In the genomic region with DNA sequence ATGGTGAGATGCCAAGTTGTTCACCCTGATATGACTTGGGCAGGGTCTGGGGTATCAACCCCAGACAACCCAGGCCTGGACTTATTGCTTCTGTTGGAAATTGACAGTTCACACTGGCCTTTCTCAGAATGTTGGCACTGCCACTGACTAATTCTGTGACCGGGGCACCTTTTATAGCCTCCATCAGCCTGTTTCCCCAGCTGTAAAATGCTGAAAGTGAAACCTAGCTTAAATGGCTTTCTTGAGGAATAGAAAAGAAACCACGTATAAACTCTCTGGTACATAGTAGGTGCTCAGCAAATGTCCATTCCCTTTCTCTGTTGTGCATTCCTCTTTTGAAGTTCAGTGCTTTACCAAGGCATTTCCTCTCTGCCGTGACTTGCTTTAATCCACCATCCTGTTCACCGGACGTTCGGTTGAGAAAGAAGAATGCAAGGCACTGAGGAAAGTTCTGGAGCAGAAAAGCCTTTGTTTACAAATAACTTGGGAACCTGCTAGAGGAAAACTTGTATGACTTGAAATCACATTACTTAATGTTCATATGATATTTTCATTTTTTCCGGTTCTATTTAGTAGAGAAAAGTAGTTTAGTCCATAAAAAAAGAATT, we compare ENCODE assay signal across 7 cellular contexts. TPM values are rescaled to one million over a fixed set of nuclear protein-coding genes. Genes with fewer than 3 reads are reported as not detected.
A peak's percentile ranks its signal among the peaks of the same experiment; 100 is the strongest.
DNase-seq lines count a peak whose midpoint lies in the region; ATAC-seq, FAIRE-seq and TF ChIP-seq lines count a peak whose summit lies in the region.
"Not testable (repeated sequence)": the region's sequence is repeated elsewhere in the genome, so short reads cannot be mapped to it uniquely, and the experiment has no call there.

No MANE protein-coding gene starts in this region.

- not testable (repeated sequence) for H3K9me3 ChIP-seq in kidney (ENCODE audit: control insufficient read depth in 1 of 2, low read length in 2 of 2)

- peak overlapping the region; percentile 38 to 53 for H3K27ac ChIP-seq in kidney (ENCODE audit: low read depth in 2 of 2, low read length in 2 of 2)

- not testable (repeated sequence) for H3K4me1 ChIP-seq in kidney (ENCODE audit: control insufficient read depth in 1 of 2, insufficient read depth in 1 of 2, low read depth in 1 of 2, low read length in 2 of 2)

- peak overlapping the region; percentile 51 to 54 for H3K4me3 ChIP-seq in kidney (ENCODE audit: low read length in 2 of 2)

- not testable (repeated sequence) for H3K36me3 ChIP-seq in kidney (ENCODE audit: control insufficient read depth in 1 of 2, insufficient read depth in 2 of 2, low read length in 2 of 2)

- not testable (repeated sequence) for TF ChIP-seq CTCF in kidney (IDR thresholded peaks at IDR 0.05; ENCODE audit: borderline replicate concordance, extremely low read depth, insufficient read depth)

- ATAC-seq in GM18868 (IDR thresholded peaks at IDR 0.05; ENCODE audit: unreplicated experiment): peak; percentile 76
- peak; percentile 58 for ATAC-seq in GM21528 (IDR thresholded peaks at IDR 0.05; ENCODE audit: low FRiP score, unreplicated experiment)
- peak; percentile 72 for ATAC-seq in HG02763 (IDR thresholded peaks at IDR 0.05; ENCODE audit: unreplicated experiment)
- ATAC-seq in HG03571 (IDR thresholded peaks at IDR 0.05; ENCODE audit: unreplicated experiment): peak; percentile 53

- not testable (repeated sequence) for TF ChIP-seq POLR2A in GM12891 (IDR thresholded peaks at IDR 0.05; ENCODE audit: low read depth, low read length)

- not testable (repeated sequence) for DNase-seq in GM12891 (ENCODE audit: insufficient read length, low spot score); kidney
- DNase-seq in dermis blood vessel endothelial cell: peak; percentile 70

- intact Hi-C loops in kidney (cut with DNase I): not testable (repeated sequence)

- H3K9ac ChIP-seq in kidney (ENCODE audit: low read length in 2 of 2): peak overlapping the region; percentile 16

- FAIRE-seq in GM12891 (lab: Jason Lieb, UNC): peak; percentile 82
- not testable (repeated sequence) for FAIRE-seq in kidney (lab: Jason Lieb, UNC)

RNA-seq across cellular contexts. Expression of gene HNRNPA1L2, which starts 11.0 kb away (rescaled TPM):
- 12.0 TPM for polyA plus RNA-seq in GM12891 (2012; ENCODE audit: low read depth, missing spikeins)
- 2.2 and 4.0 TPM in 2 replicates for total RNA-seq in dermis blood vessel endothelial cell
- total RNA-seq in kidney: 9.3 TPM
- 8.9 TPM for polyA plus RNA-seq in kidney (ENCODE audit: insufficient read depth, low read depth, low replicate concordance)

RNA-seq across cellular contexts. Expression of gene SUGT1, which starts 21.4 kb away (rescaled TPM):
- 54.3 TPM for polyA plus RNA-seq in GM12891 (2012; ENCODE audit: low read depth, missing spikeins)
- total RNA-seq in dermis blood vessel endothelial cell: 49.5 and 75.9 TPM in 2 replicates
- 51.5 TPM for total RNA-seq in kidney
- 55.8 TPM for polyA plus RNA-seq in kidney (ENCODE audit: insufficient read depth, low read depth, low replicate concordance)
